Comparison of ENCODE assay signal across 8 cellular contexts in genomic region chr5:73902327-73903051, GRCh38.
DNase-seq lines count a peak whose midpoint lies in the region; ATAC-seq and TF ChIP-seq lines count a peak whose summit lies in the region.

No MANE protein-coding gene starts in this region.

- peaks cover 60% of the 10 kb centered on the region for H3K4me1 ChIP-seq in KMS-11 (ENCODE audit: low read depth, poor library complexity, severe bottlenecking)
- H3K4me1 ChIP-seq in Peyer's patch, result peaks cover 0 to 9% (median 0%) of the 10 kb centered on the region in 4 donors
- H3K4me1 ChIP-seq in lung (ENCODE audit: control insufficient read depth in 2 of 2, insufficient read depth in 2 of 2, low read length in 2 of 2), result no peaks in the 10 kb centered on the region

- H3K9me3 Mint-ChIP-seq in effector memory CD8-positive, alpha-beta T cell, result no peaks in the 10 kb centered on the region

- no peak overlapping the region for H3K27ac Mint-ChIP-seq in effector memory CD8-positive, alpha-beta T cell

- no peak overlapping the region for H3K4me3 Mint-ChIP-seq in effector memory CD8-positive, alpha-beta T cell

- TF ChIP-seq POLR2A in Peyer's patch (IDR thresholded peaks at IDR 0.05), result no peak

- H2AFZ ChIP-seq in KMS-11 (ENCODE audit: low read depth), result no peak overlapping the region; the same call in 1 of the 2 replicates

- no peak overlapping the region for H3K4me3 ChIP-seq in KMS-11 (IDR thresholded peaks at IDR 0.05; ENCODE audit: insufficient read depth, low read depth, low read length)
- H3K4me3 ChIP-seq in Peyer's patch, result no peak overlapping the region
- H3K4me3 ChIP-seq in lung, result no peak overlapping the region

- peak overlapping the region; percentile 37 for H3K4me2 ChIP-seq in KMS-11

- H3K27me3 Mint-ChIP-seq in effector memory CD8-positive, alpha-beta T cell, result peaks cover 6 to 10% of the 10 kb centered on the region in 2 donors

- peaks cover 0 to 1% of the 10 kb centered on the region in 2 donors for H3K4me1 Mint-ChIP-seq in effector memory CD8-positive, alpha-beta T cell (ENCODE audit: low read depth in 2 of 2)

- peak; percentile 39 for ATAC-seq in effector memory CD8-positive, alpha-beta T cell (replicated peaks)
- ATAC-seq in lung (ENCODE audit: insufficient read depth, low FRiP score), result peak; percentile 73
- no peak for ATAC-seq in GM21381 (IDR thresholded peaks at IDR 0.05; ENCODE audit: unreplicated experiment)
- no peak for ATAC-seq in HG02973 (IDR thresholded peaks at IDR 0.05; ENCODE audit: unreplicated experiment)

- H3K79me2 ChIP-seq in KMS-11 (ENCODE audit: insufficient read depth, low read depth), result no peaks in the 10 kb centered on the region

- no peaks in the 10 kb centered on the region for H3K9me3 ChIP-seq in Peyer's patch
- no peaks in the 10 kb centered on the region for H3K9me3 ChIP-seq in lung (ENCODE audit: control insufficient read depth in 2 of 2, insufficient read depth in 1 of 2, low read length in 1 of 2)

- H3K36me3 ChIP-seq in KMS-11 (ENCODE audit: insufficient read depth), result no peaks in the 10 kb centered on the region
- H3K36me3 ChIP-seq in Peyer's patch, result no peaks in the 10 kb centered on the region
- H3K36me3 ChIP-seq in lung (ENCODE audit: control insufficient read depth in 2 of 2, insufficient read depth in 2 of 2, low read length in 2 of 2), result no peaks in the 10 kb centered on the region

- DNase-seq in DMS79 treated with DMSO at 0.1 percent for 48 hours (lab: John Stamatoyannopoulos, UW) (peak; percentile 61), Peyer's patch (no peak), lung (ENCODE audit: low spot score) (no peak), mesenteric fat pad (ENCODE audit: low spot score) (no peak)
- DNase-seq in effector memory CD8-positive, alpha-beta T cell, result peak in 2 of 3 experiments; percentile 20 to 37

- H3K36me3 Mint-ChIP-seq in effector memory CD8-positive, alpha-beta T cell (ENCODE audit: insufficient read depth), result no peaks in the 10 kb centered on the region

- no peaks in the 10 kb centered on the region for H4K20me1 ChIP-seq in KMS-11 (ENCODE audit: insufficient read depth)

- peak; percentile 98 for TF ChIP-seq CTCF in KMS-11 (conservative IDR thresholded peaks at IDR 0.05; ENCODE audit: low read depth, low read length)
- peak; percentile 80 to 96 (median 92) for TF ChIP-seq CTCF in Peyer's patch (IDR thresholded peaks at IDR 0.05)
- TF ChIP-seq CTCF in lung (IDR thresholded peaks at IDR 0.05; ENCODE audit: control extremely low read depth, extremely low read depth), result peak; percentile 85

- no peaks in the 10 kb centered on the region for H3K27me3 ChIP-seq in KMS-11 (ENCODE audit: insufficient read depth, low read depth)
- H3K27me3 ChIP-seq in Peyer's patch, result no peaks in the 10 kb centered on the region
- H3K27me3 ChIP-seq in lung (ENCODE audit: control insufficient read depth, insufficient read depth), result no peaks in the 10 kb centered on the region

- 35 to 39% methylated on average over 10 of the region's 10 CpGs for WGBS in lung, 2 donors

- H3K27ac ChIP-seq in KMS-11 (no peak overlapping the region), Peyer's patch (no peak overlapping the region), lung (ENCODE audit: low read depth in 1 of 2, low read length in 1 of 2) (no peak overlapping the region)

- no peak overlapping the region for H3K9ac ChIP-seq in KMS-11

Comparison
In these comparisons a context has a peak if more than half of its experiments do, and no peak if none do; other contexts are left out.
1. DNase-seq: peak in DMS79 treated with DMSO at 0.1 percent for 48 hours (single experiment) and effector memory CD8-positive, alpha-beta T cell (2 of 3); none in Peyer's patch (0 of 3), lung (single experiment) and mesenteric fat pad (single experiment).
2. ATAC-seq: peak in effector memory CD8-positive, alpha-beta T cell (single experiment) and lung (single experiment); none in GM21381 (single experiment) and HG02973 (single experiment).
3. Peak in every context shown above with its lines, with median percentiles within 50 percentile points of each other: CTCF ChIP-seq.